ENCODE assay signal across 13 cellular contexts in genomic region chr4:109562457-109563237, GRCh38. TPM values are rescaled to one million over a fixed set of nuclear protein-coding genes. Genes with fewer than 3 reads are reported as not detected.
DNase-seq lines count a peak whose midpoint lies in the region; ATAC-seq and TF ChIP-seq lines count a peak whose summit lies in the region.
"Had no signal": no experiment of that assay in that cellular context is flagged by ENCODE, and none has a peak within 500 bp of the region (broad histone marks: within the 10 kb centered on the region; RNA-seq: fewer than 3 reads in every experiment).

No MANE protein-coding gene starts in this region.

- H3K36me3 Mint-ChIP-seq in activated T-cell treated with anti-CD3 and anti-CD28 coated beads, Interleukin-2, amount 50 U/mL, for 72 hours (ENCODE audit: insufficient read depth in 2 of 2), result peaks cover 0 to 11% of the 10 kb centered on the region in 2 donors
- peaks cover 0 to 27% (median 12%) of the 10 kb centered on the region in 3 donors for H3K36me3 Mint-ChIP-seq in naive thymus-derived CD8-positive, alpha-beta T cell
- peaks cover 6% of the 10 kb centered on the region for H3K36me3 Mint-ChIP-seq in HFFc6 (ENCODE audit: low read depth)

- ATAC-seq in activated T-cell treated with anti-CD3 and anti-CD28 coated beads, Interleukin-2, amount 50 U/mL, for 72 hours (replicated peaks in 1 of 2), result peak; percentile 14 to 15
- no peak for ATAC-seq in naive thymus-derived CD8-positive, alpha-beta T cell
- ATAC-seq: foreskin keratinocyte, Panc1 had no signal

- TF ChIP-seq CTCF in HFFc6 (IDR thresholded peaks at IDR 0.05), result no peak

- H3K4me3 Mint-ChIP-seq in activated T-cell treated with anti-CD3 and anti-CD28 coated beads, Interleukin-2, amount 50 U/mL, for 72 hours, result peak overlapping the region; percentile 81 to 92
- H3K4me3 Mint-ChIP-seq in naive thymus-derived CD8-positive, alpha-beta T cell, result peak overlapping the region; percentile 84 to 99 (median 98)
- no peak overlapping the region for H3K4me3 Mint-ChIP-seq in HFFc6

- H3K4me1 Mint-ChIP-seq in activated T-cell treated with anti-CD3 and anti-CD28 coated beads, Interleukin-2, amount 50 U/mL, for 72 hours (ENCODE audit: low read depth), result peaks cover 44% of the 10 kb centered on the region
- peaks cover 12 to 73% (median 65%) of the 10 kb centered on the region in 4 donors for H3K4me1 Mint-ChIP-seq in naive thymus-derived CD8-positive, alpha-beta T cell
- H3K4me1 Mint-ChIP-seq in HFFc6 (ENCODE audit: low read depth), result peaks cover 24% of the 10 kb centered on the region

- no peaks in the 10 kb centered on the region for H3K27me3 Mint-ChIP-seq in activated T-cell treated with anti-CD3 and anti-CD28 coated beads, Interleukin-2, amount 50 U/mL, for 72 hours (ENCODE audit: low read depth)
- no peaks in the 10 kb centered on the region for H3K27me3 Mint-ChIP-seq in naive thymus-derived CD8-positive, alpha-beta T cell
- H3K27me3 Mint-ChIP-seq in HFFc6 (ENCODE audit: insufficient read depth), result peaks cover 3% of the 10 kb centered on the region

- DNase-seq in DMS 273 (lab: John Stamatoyannopoulos, UW; ENCODE audit: unreplicated experiment) (peak; percentile 1), DMS 273 treated with DMSO at 0.1 percent for 48 hours (lab: John Stamatoyannopoulos, UW) (no peak), NCI-H1417 (lab: John Stamatoyannopoulos, UW) (peak in 2 of 3 experiments; percentile 57 to 83), HFFc6 (no peak), iPS-NIHi7 (ENCODE audit: extremely low spot score) (no peak), T1000 (lab: John Stamatoyannopoulos, UW) (no peak)
- DNase-seq in activated T-cell treated with anti-CD3 and anti-CD28 coated beads, Interleukin-2, amount 50 U/mL, for 72 hours, result peak; percentile 32 to 55
- no peak for DNase-seq in naive thymus-derived CD8-positive, alpha-beta T cell
- DNase-seq: foreskin keratinocyte, NCI-H2171, nephron progenitor cell, tibial artery had no signal

- H3K9me3 Mint-ChIP-seq in activated T-cell treated with anti-CD3 and anti-CD28 coated beads, Interleukin-2, amount 50 U/mL, for 72 hours, result no peaks in the 10 kb centered on the region
- no peaks in the 10 kb centered on the region for H3K9me3 Mint-ChIP-seq in naive thymus-derived CD8-positive, alpha-beta T cell
- H3K9me3 Mint-ChIP-seq in HFFc6, result no peaks in the 10 kb centered on the region

- POLR2A ChIA-PET in naive thymus-derived CD8-positive, alpha-beta T cell (lab: Charles Lee), result interaction anchor here (0.7 to 2.8 kb wide), 6 partner anchors 9 to 101 kb away, joined by 3 to 12 read pairs (median 4); no protein-coding TSS in a partner anchor

- H3K27ac Mint-ChIP-seq in activated T-cell treated with anti-CD3 and anti-CD28 coated beads, Interleukin-2, amount 50 U/mL, for 72 hours, result peak overlapping the region; percentile 39
- H3K27ac Mint-ChIP-seq in naive thymus-derived CD8-positive, alpha-beta T cell, result peak overlapping the region in 9 of 10 donors; percentile 9 to 98 (median 87)
- no peak overlapping the region for H3K27ac Mint-ChIP-seq in HFFc6
- H3K27ac Mint-ChIP-seq: nephron progenitor cell had no signal

RNA-seq across cellular contexts. Expression of gene MCUB, which starts 2.6 kb away (rescaled TPM):
- total RNA-seq in activated T-cell treated with anti-CD3 and anti-CD28 coated beads, Interleukin-2, amount 50 U/mL, for 72 hours, result 10 to 100 TPM; 43.8 to 52.0 TPM
- total RNA-seq in naive thymus-derived CD8-positive, alpha-beta T cell, result 100 to 1,000 TPM; 147 to 153 TPM
- 100 to 1,000 TPM; 160 to 201 (median 197) TPM for polyA plus RNA-seq in naive thymus-derived CD8-positive, alpha-beta T cell
- 10 to 100 TPM; 10.2 to 16.5 (median 15.3) TPM for total RNA-seq in HFFc6 (2021; fragmentation: NEBNext Ultra II Directional; extraction: Animal tissue kit (Norgen Biotek cat#: 25700))

Comparison
In these comparisons a context has a peak if more than half of its experiments do, and no peak if none do; other contexts are left out.
1. DNase-seq: peak in DMS 273 (single experiment), NCI-H1417 (2 of 3) and activated T-cell treated with anti-CD3 and anti-CD28 coated beads, Interleukin-2, amount 50 U/mL, for 72 hours (2 of 2); none in DMS 273 treated with DMSO at 0.1 percent for 48 hours (single experiment), naive thymus-derived CD8-positive, alpha-beta T cell (0 of 10), HFFc6 (single experiment), iPS-NIHi7 (single experiment) and T1000 (single experiment).
2. ATAC-seq: peak in activated T-cell treated with anti-CD3 and anti-CD28 coated beads, Interleukin-2, amount 50 U/mL, for 72 hours (2 of 2); none in naive thymus-derived CD8-positive, alpha-beta T cell (0 of 2).